Comparison of ENCODE assay signal across 18 cellular contexts in the genomic region with DNA sequence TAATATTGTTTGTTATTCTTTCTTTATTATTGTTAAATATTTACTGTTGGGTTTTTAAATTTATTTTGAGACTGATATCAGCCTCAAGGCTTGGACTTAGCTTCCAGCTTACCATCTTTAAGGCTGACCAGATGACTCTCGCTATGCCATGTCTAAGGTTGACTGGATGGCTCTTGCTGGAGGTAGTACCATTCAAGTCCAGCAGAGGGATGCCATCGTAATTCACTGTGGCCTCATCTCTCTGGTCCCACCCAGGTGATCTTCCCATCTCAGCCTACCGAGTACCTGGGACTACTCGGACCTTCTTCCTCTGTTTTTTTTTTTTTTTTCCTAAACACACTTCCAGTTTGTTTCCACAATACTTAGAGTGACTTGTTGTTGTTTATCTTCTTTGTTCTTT. TPM values are rescaled to one million over a fixed set of nuclear protein-coding genes. Genes with fewer than 3 reads are reported as not detected.
DNase-seq lines count a peak whose midpoint lies in the region; ATAC-seq, FAIRE-seq and TF ChIP-seq lines count a peak whose summit lies in the region.
"Had no signal": no experiment of that assay in that cellular context is flagged by ENCODE, and none has a peak within 500 bp of the region (broad histone marks: within the 10 kb centered on the region; RNA-seq: fewer than 3 reads in every experiment).

No MANE protein-coding gene starts in this region.

- SMC1A ChIA-PET in GM12878 (lab: Charles Lee; ENCODE audit: uncharacterized antibody, unreplicated experiment): no interaction called here

- no peak overlapping the region for H3K27ac Mint-ChIP-seq in mesothelial cell of epicardium
- H3K27ac Mint-ChIP-seq: dendritic cell treated with granulocyte-macrophage colony-stimulating factor and Interleukin-4, amounts not matched to agents 40 ng/mL and 50 ng/mL, for 4 days had no signal

- intact Hi-C loops in GM12878 (cut with micrococcal nuclease; ENCODE audit: unreplicated experiment): no loop called here
- intact Hi-C loops in psoas muscle (cut with DNase I): no loop called here

- no peaks in the 10 kb centered on the region for H3K4me1 Mint-ChIP-seq in mesothelial cell of epicardium

- no peak for ATAC-seq in GM12878
- no peak for ATAC-seq in psoas muscle
- ATAC-seq in HG03442 (IDR thresholded peaks at IDR 0.05; ENCODE audit: unreplicated experiment): no peak
- ATAC-seq: foreskin keratinocyte had no signal

- H3K9me3 ChIP-seq in GM12878 (replicated peaks; ENCODE audit: control insufficient read depth, insufficient read depth, low read length) (no peaks in the 10 kb centered on the region; the same call in 2 of the 3 replicates), psoas muscle (peaks cover 4% of the 10 kb centered on the region)
- H3K9me3 ChIP-seq: ovary, thyroid gland had no signal

- POLR2A ChIA-PET in GM12878 (lab: Charles Lee): no interaction called here

- no peak overlapping the region for H3K4me2 ChIP-seq in GM12878 (ENCODE audit: control insufficient read depth, insufficient read depth)

- no peak overlapping the region for H3K4me3 Mint-ChIP-seq in mesothelial cell of epicardium
- H3K4me3 Mint-ChIP-seq: dendritic cell treated with granulocyte-macrophage colony-stimulating factor and Interleukin-4, amounts not matched to agents 40 ng/mL and 50 ng/mL, for 4 days had no signal

- H3K79me2 ChIP-seq in GM12878 (ENCODE audit: control insufficient read depth, insufficient read depth, low read length): no peaks in the 10 kb centered on the region

- H3K36me3 ChIP-seq in GM12878 (ENCODE audit: control insufficient read depth in 2 of 2, insufficient read depth in 2 of 2, low read length in 1 of 2) (no peaks in the 10 kb centered on the region), psoas muscle (ENCODE audit: insufficient read depth in 1 of 2, low read depth in 1 of 2) (no peaks in the 10 kb centered on the region)
- H3K36me3 ChIP-seq: HAP-1, ovary, thyroid gland had no signal

- no peak overlapping the region for H2AFZ ChIP-seq in GM12878 (ENCODE audit: control insufficient read depth, low read depth, low read length)

- no TSS peak for BruUV-seq in GM12878 (replicated peaks; lab: Mats Ljungman, UMichigan)

- no peak for TF ChIP-seq EP300 in GM12878 (IDR thresholded peaks at IDR 0.05; ENCODE audit: borderline replicate concordance in 1 of 2, control insufficient read depth in 1 of 2, low read depth in 2 of 2, low read length in 2 of 2)

- H4K20me1 ChIP-seq in GM12878 (ENCODE audit: control insufficient read depth, insufficient read depth): no peaks in the 10 kb centered on the region

- H3K9me3 Mint-ChIP-seq in mesothelial cell of epicardium: peaks cover 66% of the 10 kb centered on the region

- in situ Hi-C loops in GM12878 (cut with MboI): no loop called here

- RAD21 ChIA-PET in GM12878 (lab: Charles Lee; ENCODE audit: unreplicated experiment): no interaction called here

- DNase-seq in NCI-H748 (lab: John Stamatoyannopoulos, UW; ENCODE audit: unreplicated experiment) (peak; percentile 20), NCI-H748 treated with DMSO at 0.1 percent for 48 hours (lab: John Stamatoyannopoulos, UW) (no peak), LNCaP clone FGC (ENCODE audit: low read depth) (no peak), GM12878 (ENCODE audit: low read depth, low spot score) (no peak), psoas muscle (no peak), HT-29 (ENCODE audit: low spot score) (no peak), mesothelial cell of epicardium (ENCODE audit: low spot score in 2 of 2, unreplicated experiment in 2 of 2) (no peak)
- DNase-seq: foreskin keratinocyte; NCI-H1092 treated with DMSO at 0.1 percent for 48 hours; NCI-H510A; ovary; SIG-M5; stimulated activated CD4-positive, alpha-beta T cell treated with anti-CD3 and anti-CD28 coated beads, Interleukin-12 subunit alpha, Interleukin-12 subunit beta, amount 100 ng/mL, for 4 hours; thyroid gland had no signal

- H3K27me3 ChIP-seq in GM12878 (replicated peaks in 1 of 2; ENCODE audit: control insufficient read depth in 2 of 2, insufficient read depth in 2 of 2, low read length in 1 of 2) (no peaks in the 10 kb centered on the region), psoas muscle (ENCODE audit: insufficient read depth in 3 of 3, low read length in 2 of 3) (no peaks in the 10 kb centered on the region)
- H3K27me3 ChIP-seq: foreskin keratinocyte, ovary, thyroid gland had no signal

- no peak overlapping the region for H3K27ac ChIP-seq in GM12878 (ENCODE audit: control insufficient read depth, insufficient read depth)
- no peak overlapping the region for H3K27ac ChIP-seq in psoas muscle
- H3K27ac ChIP-seq: foreskin keratinocyte, ovary, thyroid gland had no signal

- H3K27me3 Mint-ChIP-seq in mesothelial cell of epicardium (ENCODE audit: low read depth): no peaks in the 10 kb centered on the region
- H3K27me3 Mint-ChIP-seq: dendritic cell treated with granulocyte-macrophage colony-stimulating factor and Interleukin-4, amounts not matched to agents 40 ng/mL and 50 ng/mL, for 4 days had no signal

- peaks cover 5% of the 10 kb centered on the region for H3K36me3 Mint-ChIP-seq in mesothelial cell of epicardium

- no peak for FAIRE-seq in GM12878 (lab: Jason Lieb, UNC)
- FAIRE-seq: A204.1 had no signal

- WGBS in GM12878 (ENCODE audit: insufficient coverage, insufficient replicate concordance, low lambda C conversion rate, missing lambda C conversion rate): 25% methylated on average over 4 of the region's 4 CpGs
- WGBS in psoas muscle, 3 donors: 81 to 89% (median 88%) methylated on average over 4 of the region's 4 CpGs

- no peak overlapping the region for H3K9ac ChIP-seq in GM12878 (ENCODE audit: control insufficient read depth, insufficient read depth, low read length)

- H3K4me1 ChIP-seq in GM12878 (ENCODE audit: control insufficient read depth, insufficient read depth, low read length) (no peaks in the 10 kb centered on the region), psoas muscle (no peaks in the 10 kb centered on the region)
- H3K4me1 ChIP-seq: foreskin keratinocyte, HAP-1, thyroid gland had no signal

- no peak for TF ChIP-seq RAD21 in GM12878 (IDR thresholded peaks at IDR 0.05; ENCODE audit: insufficient read depth, low read depth, low read length)

- TF ChIP-seq POLR2A in GM12878 (IDR thresholded peaks at IDR 0.05; ENCODE audit: low read depth, low read length): no peak

- TF ChIP-seq CTCF in LNCaP clone FGC (IDR thresholded peaks at IDR 0.05; ENCODE audit: control insufficient read depth, extremely low read depth, insufficient read depth) (0 out of 2 replicates have a peak, but pooled peaks have one; percentile 4), GM12878 (IDR thresholded peaks at IDR 0.05 in 2 of 3, conservative IDR thresholded peaks at IDR 0.05 in 1 of 3; ENCODE audit: control insufficient read depth in 2 of 3, extremely low read depth in 1 of 3, insufficient read depth in 1 of 3, low read depth in 3 of 3, low read length in 3 of 3) (peak in 2 of 3 experiments; percentile 9 to 12; a peak in 1 of 6 replicates), psoas muscle (IDR thresholded peaks at IDR 0.05) (peak; percentile 6), mesothelial cell of epicardium (IDR thresholded peaks at IDR 0.05; ENCODE audit: unreplicated experiment) (no peak)

- CTCF ChIA-PET in GM12878 (lab: Yijun Ruan, JAX): no interaction called here

- H3K4me3 ChIP-seq in LNCaP clone FGC (ENCODE audit: low read depth, low read length) (no peak overlapping the region), GM12878 (no peak overlapping the region), psoas muscle (no peak overlapping the region)
- H3K4me3 ChIP-seq: HAP-1, ovary, thyroid gland had no signal

RNA-seq across cellular contexts. Expression of gene ZNF91, which starts 41.7 kb away (rescaled TPM):
- 105 TPM in 2 replicates for total RNA-seq in GM12878 (2013; cell fraction: nucleolus; rRNA removed)
- 17.7 and 19.0 TPM in 2 replicates for total RNA-seq in GM12878 (2014; rRNA removed)
- 30.2 and 31.1 TPM in 2 replicates for total RNA-seq in GM12878 (2014; rRNA removed; fragmentation: Illumina TruSeq; extraction: Trizol)
- total RNA-seq in GM12878 (2021): 17.3 and 19.9 TPM in 2 replicates
- polyA plus RNA-seq in GM12878 (2011; ENCODE audit: low read depth): 5.1 TPM
- polyA plus RNA-seq in GM12878 (2011; rRNA removed): 11.7 and 13.7 TPM in 2 replicates
- polyA plus RNA-seq in GM12878 (2011; cell fraction: cytosol; rRNA removed): 9.2 and 10.8 TPM in 2 replicates
- 15.8 and 18.9 TPM in 2 replicates for polyA plus RNA-seq in GM12878 (2011; cell fraction: nucleus; rRNA removed)
- polyA plus RNA-seq in GM12878 (2012): 8.0 and 9.1 TPM in 2 replicates
- 12.7 and 14.8 TPM in 2 replicates for polyA plus RNA-seq in GM12878 (2014; fragmentation: Illumina TruSeq; extraction: Trizol)
- polyA plus RNA-seq in GM12878 (2014; fragmentation: Nextera tagmentation; extraction: Ambion mirVana): 1 to 10 TPM; 4.6 to 5.1 TPM
- 8.9 and 9.2 TPM in 2 replicates for polyA plus RNA-seq in GM12878 (2014; rRNA removed)
- 10 to 100 TPM in 1 of 2 experiments, 1 to 10 TPM in 1; 9.6 to 10.8 TPM for polyA plus RNA-seq in GM12878 (2016; fragmentation: Nextera tagmentation; extraction: Ambion mirVana)
- polyA minus RNA-seq in GM12878 (2011; rRNA and poly(A)+ RNA removed): 16.5 and 21.3 TPM in 2 replicates
- 9.6 and 11.4 TPM in 2 replicates for polyA minus RNA-seq in GM12878 (2011; cell fraction: cytosol; rRNA and poly(A)+ RNA removed)
- 16.3 and 29.1 TPM in 2 replicates for polyA minus RNA-seq in GM12878 (2011; cell fraction: nucleus; rRNA and poly(A)+ RNA removed)
- total RNA-seq in psoas muscle: 100 to 1,000 TPM in 2 of 4 donors, 10 to 100 TPM in 2; 75.9 to 161 (median 101) TPM
- polyA plus RNA-seq in psoas muscle: 10 to 100 TPM in 1 of 3 donors, 1 to 10 TPM in 2; 5.3 to 14.9 (median 8.0) TPM
- total RNA-seq in HT-29 (2014; rRNA removed; shearing (Covaris generic)): 1.2 and 3.0 TPM in 2 replicates
- total RNA-seq in mesothelial cell of epicardium: 165 to 169 TPM (median 165 TPM) in 3 replicates
